In genomic region chr20:61918548-61918947, GRCh38 we compare ENCODE assay signal across 1 cellular context.
A peak's percentile ranks its signal among the peaks of the same experiment; 100 is the strongest.
TF ChIP-seq lines count a peak whose summit lies in the region.

No MANE protein-coding gene starts in this region.

TF ChIP-seq in HepG2, 621 proteins besides CTCF, POLR2A, EP300 and RAD21 (continued from another document):
- no peak for TF ChIP-seq HIC2 (CRISPR knock-in tag; IDR thresholded peaks at IDR 0.05; ENCODE audit: low read depth)
- peak; percentile 17; the same call in 1 of the 2 replicates for TF ChIP-seq HOXA3 (CRISPR knock-in tag; IDR thresholded peaks at IDR 0.05)
- peak; percentile 46 for TF ChIP-seq STAG1 (CRISPR knock-in tag; IDR thresholded peaks at IDR 0.05)
- no peak for TF ChIP-seq ZNF101 (CRISPR knock-in tag; IDR thresholded peaks at IDR 0.05; ENCODE audit: borderline replicate concordance, low read depth)
